24 cellular contexts compared by ENCODE assay signal in the genomic region with DNA sequence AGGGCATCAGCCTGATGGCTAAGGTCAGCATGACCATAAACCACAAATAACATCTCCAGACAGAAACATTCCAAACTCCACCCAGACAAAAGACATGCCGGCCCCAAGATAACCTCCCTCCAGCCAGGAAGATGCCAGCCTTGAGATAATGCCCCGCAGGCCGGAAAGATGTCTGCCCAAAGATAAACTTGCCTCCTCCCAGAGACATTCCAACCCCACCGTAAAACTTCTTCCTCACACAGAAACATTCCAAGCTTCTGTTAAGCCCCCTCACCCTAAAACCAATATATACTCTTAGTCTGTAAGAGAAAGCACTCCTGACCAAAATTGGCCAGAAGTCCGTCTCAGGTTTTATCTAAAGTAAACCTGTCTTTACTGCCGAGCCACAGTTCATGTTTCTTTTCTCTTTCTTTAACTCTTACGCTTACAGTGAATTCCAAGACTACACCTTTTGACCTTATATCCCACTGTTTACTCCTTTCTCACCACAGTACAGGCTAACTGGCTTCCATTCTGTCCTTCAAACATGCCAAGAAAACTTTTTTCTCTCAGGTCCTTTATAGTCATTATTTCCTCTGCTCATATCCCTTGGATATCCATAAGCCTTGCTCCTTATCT.
"Had no signal": no experiment of that assay in that cellular context is flagged by ENCODE, and none has a peak within 500 bp of the region (broad histone marks: within the 10 kb centered on the region; RNA-seq: fewer than 3 reads in every experiment).

No MANE protein-coding gene starts in this region.

- H3K4me1 ChIP-seq: left lung, prostate gland, right atrium auricular region, thyroid gland had no signal

- H3K27me3 ChIP-seq: foreskin keratinocyte, left lung, neural progenitor cell, right atrium auricular region, thyroid gland had no signal

- H2AFZ ChIP-seq: neural progenitor cell had no signal

- DNase-seq: activated CD4-positive, alpha-beta memory T cell treated with anti-CD3 and anti-CD28 coated beads for 36 hours; activated CD4-positive, alpha-beta T cell treated with anti-CD3 and anti-CD28 coated beads for 36 hours; activated naive CD4-positive, alpha-beta T cell; activated naive CD8-positive, alpha-beta T cell treated with anti-CD3 and anti-CD28 coated beads for 36 hours; activated T-cell treated with anti-CD3 and anti-CD28 coated beads for 4 hours; amygdala; caudate nucleus; effector memory CD8-positive, alpha-beta T cell; foreskin keratinocyte; glutamatergic neuron; hypothalamus; left lung; mucosa of descending colon; naive B cell; stimulated activated CD4-positive, alpha-beta T cell treated with anti-CD3 and anti-CD28 coated beads, Interleukin-2, amount 100 ng/mL, for 24 hours; stimulated activated naive CD4-positive, alpha-beta T cell treated with Interleukin-2 at 50 U/mL for 16 hours; T-helper 2 cell; thyroid gland had no signal

- H3K4me1 Mint-ChIP-seq: activated CD4-positive, alpha-beta T cell treated with anti-CD3 and anti-CD28 coated beads for 36 hours; activated naive CD8-positive, alpha-beta T cell treated with anti-CD3 and anti-CD28 coated beads for 36 hours; brain; naive B cell had no signal

- H3K36me3 Mint-ChIP-seq: activated CD4-positive, alpha-beta memory T cell treated with anti-CD3 and anti-CD28 coated beads for 36 hours; activated naive CD8-positive, alpha-beta T cell treated with anti-CD3 and anti-CD28 coated beads for 36 hours; brain; naive B cell; neural progenitor cell had no signal

- H3K4me2 ChIP-seq: neural progenitor cell had no signal

- H3K27ac ChIP-seq: foreskin keratinocyte, left lung, neural progenitor cell, prostate gland, right atrium auricular region, thyroid gland had no signal

- H3K9ac ChIP-seq: neural progenitor cell had no signal

- H3K36me3 ChIP-seq: left lung, neural progenitor cell, prostate gland, right atrium auricular region, thyroid gland had no signal

- H3K4me3 ChIP-seq: left lung, mucosa of descending colon, neural progenitor cell, prostate gland, right atrium auricular region, thyroid gland had no signal

- ATAC-seq: activated CD4-positive, alpha-beta T cell treated with anti-CD3 and anti-CD28 coated beads for 36 hours; effector memory CD8-positive, alpha-beta T cell; foreskin keratinocyte; left lung; mucosa of descending colon; WTC11 had no signal

- H3K4me3 Mint-ChIP-seq: activated CD4-positive, alpha-beta memory T cell treated with anti-CD3 and anti-CD28 coated beads for 36 hours; activated CD4-positive, alpha-beta T cell treated with anti-CD3 and anti-CD28 coated beads for 36 hours; activated naive CD8-positive, alpha-beta T cell treated with anti-CD3 and anti-CD28 coated beads for 36 hours; activated T-helper 1 cell treated with anti-CD3 and anti-CD28 coated beads, Interleukin-12 subunit alpha, Interleukin-12 subunit beta, Interleukin-2, Interleukin-4 antibody, amounts not matched to agents 30 ng/mL and 10 ng/mL and 1 ng/mL, durations not matched to agents 14 hours and 24 hours and 36 hours; brain; effector memory CD8-positive, alpha-beta T cell; naive B cell; neural progenitor cell; WTC11 had no signal

- H3K9me3 ChIP-seq: left lung, prostate gland, right atrium auricular region, thyroid gland had no signal

- H3K27me3 Mint-ChIP-seq: activated CD4-positive, alpha-beta memory T cell treated with anti-CD3 and anti-CD28 coated beads for 36 hours; activated CD4-positive, alpha-beta T cell treated with anti-CD3 and anti-CD28 coated beads for 36 hours; activated naive CD8-positive, alpha-beta T cell treated with anti-CD3 and anti-CD28 coated beads for 36 hours; brain; effector memory CD8-positive, alpha-beta T cell; naive B cell had no signal

- H3K27ac Mint-ChIP-seq: activated CD4-positive, alpha-beta memory T cell treated with anti-CD3 and anti-CD28 coated beads for 36 hours; activated CD4-positive, alpha-beta T cell treated with anti-CD3 and anti-CD28 coated beads for 36 hours; activated naive CD8-positive, alpha-beta T cell treated with anti-CD3 and anti-CD28 coated beads for 36 hours; activated T-helper 1 cell treated with anti-CD3 and anti-CD28 coated beads, Interleukin-12 subunit alpha, Interleukin-12 subunit beta, Interleukin-2, Interleukin-4 antibody, amounts not matched to agents 30 ng/mL and 10 ng/mL and 1 ng/mL, durations not matched to agents 14 hours and 24 hours and 36 hours; brain; effector memory CD8-positive, alpha-beta T cell; naive B cell; neural progenitor cell; WTC11 had no signal

- H3K9me3 Mint-ChIP-seq: activated CD4-positive, alpha-beta memory T cell treated with anti-CD3 and anti-CD28 coated beads for 36 hours had no signal
